In the genomic region with DNA sequence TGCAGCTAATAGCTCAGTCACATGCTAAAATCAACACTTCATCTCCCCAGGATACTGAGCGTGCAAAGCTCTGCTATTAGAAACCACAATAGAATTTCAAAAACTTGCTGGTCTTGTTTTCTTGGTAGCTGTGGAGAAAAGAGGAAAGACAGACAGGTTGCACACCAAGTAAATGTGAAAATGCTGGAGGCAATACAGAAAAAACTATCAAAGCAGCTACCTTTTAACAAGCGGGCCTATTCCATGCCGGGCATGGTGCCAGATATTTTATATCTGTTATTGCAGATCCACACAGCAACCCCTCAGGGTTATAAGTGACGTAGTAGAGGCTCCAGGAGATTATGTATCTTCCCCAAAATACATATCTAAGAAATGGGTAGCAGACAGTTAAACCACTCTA, we compare ENCODE assay signal across 19 cellular contexts.
DNase-seq lines count a peak whose midpoint lies in the region; ATAC-seq and TF ChIP-seq lines count a peak whose summit lies in the region.
"Had no signal": no experiment of that assay in that cellular context is flagged by ENCODE, and none has a peak within 500 bp of the region (broad histone marks: within the 10 kb centered on the region; RNA-seq: fewer than 3 reads in every experiment).

No MANE protein-coding gene starts in this region.

- BruUV-seq in MCF 10A (replicated peaks; lab: Mats Ljungman, UMichigan) (no TSS peak), mammary epithelial cell (replicated peaks; lab: Mats Ljungman, UMichigan) (no TSS peak)

- TF ChIP-seq POLR2A in breast epithelium (IDR thresholded peaks at IDR 0.05) (no peak), tibial nerve (IDR thresholded peaks at IDR 0.05) (no peak)

- TF ChIP-seq EP300 in tibial nerve (IDR thresholded peaks at IDR 0.05): no peak

- H3K4me3 ChIP-seq in breast epithelium (no peak overlapping the region), mammary epithelial cell (replicated peaks in 1 of 3; ENCODE audit: insufficient read depth in 1 of 3, low read depth in 2 of 3, low read length in 3 of 3) (no peak overlapping the region), tibial nerve (no peak overlapping the region)
- H3K4me3 ChIP-seq: psoas muscle had no signal

- H3K27ac ChIP-seq in breast epithelium (no peak overlapping the region), mammary epithelial cell (ENCODE audit: insufficient read depth, low read depth, low read length) (no peak overlapping the region), tibial nerve (no peak overlapping the region)
- H3K27ac ChIP-seq: psoas muscle had no signal

- no peak overlapping the region for H3K27ac Mint-ChIP-seq in MCF 10A (ENCODE audit: low read depth, unreplicated experiment)
- H3K27ac Mint-ChIP-seq: activated naive CD8-positive, alpha-beta T cell treated with anti-CD3 and anti-CD28 coated beads, Interleukin-2, amount 10 ng/mL, durations not matched to agents 7 days and 5 days had no signal

- DNase-seq in MCF 10A (ENCODE audit: unreplicated experiment): peak; percentile 58
- no peak for DNase-seq in breast epithelium (ENCODE audit: low spot score in 2 of 2)
- peak; percentile 81 for DNase-seq in NCI-H345 (lab: John Stamatoyannopoulos, UW)
- DNase-seq in mammary epithelial cell: peak; percentile 80
- no peak for DNase-seq in activated CD4-positive, alpha-beta T cell treated with anti-CD3 and anti-CD28 coated beads, Interleukin-2, amount 50 U/mL, for 4 hours
- no peak for DNase-seq in tibial nerve (ENCODE audit: low spot score in 2 of 2)
- DNase-seq: activated CD4-positive, CD25-positive, alpha-beta regulatory T cell treated with anti-CD3 and anti-CD28 coated beads, Interleukin-2, amount 50 U/mL, for 72 hours; activated naive CD8-positive, alpha-beta T cell treated with anti-CD3 and anti-CD28 coated beads, Interleukin-2, amount 10 ng/mL, durations not matched to agents 7 days and 5 days; Caco-2; cerebellar nuclear complex; hippocampal formation; NK-92 treated with Interleukin-12 subunit alpha and Interleukin-12 subunit beta, amount 100 ng/mL, for 24 hours; psoas muscle; stimulated activated CD4-positive, alpha-beta T cell treated with anti-CD3 and anti-CD28 coated beads, Interleukin-15, amount 100 ng/mL, for 24 hours; substantia nigra had no signal

- dilution Hi-C loops in mammary epithelial cell (cut with HindIII; ENCODE audit: low sequenced_read_pairs): no loop called here

- in situ Hi-C loops in mammary epithelial cell (cut with MboI; ENCODE audit: low sequenced_read_pairs in 2 of 2): no loop called here

- TF ChIP-seq CTCF in MCF 10A (IDR thresholded peaks at IDR 0.05; ENCODE audit: unreplicated experiment) (no peak), breast epithelium (IDR thresholded peaks at IDR 0.05) (no peak), mammary epithelial cell (conservative IDR thresholded peaks at IDR 0.05 in 1 of 2, IDR thresholded peaks at IDR 0.05 in 1 of 2; ENCODE audit: extremely low read depth in 1 of 2, insufficient read depth in 1 of 2, low read depth in 1 of 2, low read length in 2 of 2) (no peak), tibial nerve (IDR thresholded peaks at IDR 0.05) (no peak)

- peaks cover 16% of the 10 kb centered on the region for H3K4me1 Mint-ChIP-seq in MCF 10A (ENCODE audit: insufficient read depth, unreplicated experiment)
- H3K4me1 Mint-ChIP-seq: activated naive CD8-positive, alpha-beta T cell treated with anti-CD3 and anti-CD28 coated beads, Interleukin-2, amount 10 ng/mL, durations not matched to agents 7 days and 5 days had no signal

- 4% methylated on average over 4 of the region's 4 CpGs for WGBS in mammary epithelial cell (ENCODE audit: low coverage, missing lambda C conversion rate)
- 64 to 86% methylated on average over 4 of the region's 4 CpGs for WGBS in tibial nerve, 2 donors

- no peak overlapping the region for H3K4me2 ChIP-seq in mammary epithelial cell (ENCODE audit: insufficient read depth, low read depth, low read length)

- H3K9me3 ChIP-seq in breast epithelium: no peaks in the 10 kb centered on the region
- peaks cover 6% of the 10 kb centered on the region for H3K9me3 ChIP-seq in mammary epithelial cell (replicated peaks; ENCODE audit: insufficient read depth, low read length)
- H3K9me3 ChIP-seq in tibial nerve: no peaks in the 10 kb centered on the region
- H3K9me3 ChIP-seq: Caco-2, psoas muscle had no signal

- H2AFZ ChIP-seq in mammary epithelial cell (ENCODE audit: low read depth, low read length): no peak overlapping the region

- CTCF ChIA-PET in MCF 10A (lab: Yijun Ruan, JAX): interaction anchor here (1.2 kb wide), 1 partner anchor 9 kb away, joined by 4 read pairs; no protein-coding TSS in a partner anchor
- CTCF ChIA-PET in mammary epithelial cell (lab: Charles Lee; ENCODE audit: low non-redundant PET): no interaction called here

- POLR2A ChIA-PET in MCF 10A (lab: Yijun Ruan, JAX): interaction anchor here (0.9 to 1.3 kb wide), 2 partner anchors 8 to 12 kb away, joined by 3 read pairs; no protein-coding TSS in a partner anchor

- H3K4me1 ChIP-seq in breast epithelium (no peaks in the 10 kb centered on the region), mammary epithelial cell (ENCODE audit: insufficient read depth, low read length) (peaks cover 17% of the 10 kb centered on the region), tibial nerve (no peaks in the 10 kb centered on the region)
- H3K4me1 ChIP-seq: Caco-2, psoas muscle had no signal

- H3K9me3 Mint-ChIP-seq in MCF 10A (ENCODE audit: unreplicated experiment): peaks cover 12% of the 10 kb centered on the region
- H3K9me3 Mint-ChIP-seq: activated naive CD8-positive, alpha-beta T cell treated with anti-CD3 and anti-CD28 coated beads, Interleukin-2, amount 10 ng/mL, durations not matched to agents 7 days and 5 days had no signal

- intact Hi-C loops in MCF 10A (cut with micrococcal nuclease) (no loop called here), breast epithelium (cut with DNase I; ENCODE audit: low total_unique reads) (no loop called here), mammary epithelial cell (cut with micrococcal nuclease) (no loop called here)

- no peaks in the 10 kb centered on the region for H4K20me1 ChIP-seq in mammary epithelial cell (ENCODE audit: insufficient read depth, low read length)

- no peak overlapping the region for H3K9ac ChIP-seq in mammary epithelial cell (ENCODE audit: insufficient read depth, low read length)

- no peak overlapping the region for H3K4me3 Mint-ChIP-seq in MCF 10A (ENCODE audit: unreplicated experiment)
- H3K4me3 Mint-ChIP-seq: activated naive CD8-positive, alpha-beta T cell treated with anti-CD3 and anti-CD28 coated beads, Interleukin-2, amount 10 ng/mL, durations not matched to agents 7 days and 5 days had no signal

- H3K36me3 ChIP-seq in breast epithelium (no peaks in the 10 kb centered on the region), mammary epithelial cell (ENCODE audit: insufficient read depth, low read length) (no peaks in the 10 kb centered on the region), tibial nerve (peaks cover 0 to 20% (median 0%) of the 10 kb centered on the region in 3 donors)

- no peaks in the 10 kb centered on the region for H3K79me2 ChIP-seq in mammary epithelial cell (ENCODE audit: insufficient read depth, low read length)

- H3K27me3 ChIP-seq in breast epithelium (no peaks in the 10 kb centered on the region), mammary epithelial cell (ENCODE audit: insufficient read depth, low read length) (no peaks in the 10 kb centered on the region), tibial nerve (no peaks in the 10 kb centered on the region)

- ATAC-seq in GM18858 (IDR thresholded peaks at IDR 0.05; ENCODE audit: unreplicated experiment): no peak
- ATAC-seq in GM21717 (IDR thresholded peaks at IDR 0.05; ENCODE audit: unreplicated experiment): no peak
- ATAC-seq: HCT116, left lobe of liver, psoas muscle had no signal

- no peaks in the 10 kb centered on the region for H3K36me3 Mint-ChIP-seq in MCF 10A (ENCODE audit: insufficient read depth, unreplicated experiment)
- H3K36me3 Mint-ChIP-seq: activated naive CD8-positive, alpha-beta T cell treated with anti-CD3 and anti-CD28 coated beads, Interleukin-2, amount 10 ng/mL, durations not matched to agents 7 days and 5 days had no signal

- no peaks in the 10 kb centered on the region for H3K27me3 Mint-ChIP-seq in MCF 10A (ENCODE audit: insufficient read depth, unreplicated experiment)
- H3K27me3 Mint-ChIP-seq: activated naive CD8-positive, alpha-beta T cell treated with anti-CD3 and anti-CD28 coated beads, Interleukin-2, amount 10 ng/mL, durations not matched to agents 7 days and 5 days had no signal

Comparison
In these comparisons a context has a peak if more than half of its experiments do, and no peak if none do; other contexts are left out.
1. DNase-seq: peak in MCF 10A (single experiment), NCI-H345 (single experiment) and mammary epithelial cell (single experiment); none in breast epithelium (0 of 2), activated CD4-positive, alpha-beta T cell treated with anti-CD3 and anti-CD28 coated beads, Interleukin-2, amount 50 U/mL, for 4 hours (0 of 2) and tibial nerve (0 of 2).